In genomic region chr1:21906173-21907078, GRCh38 we compare ENCODE assay signal across 1 cellular context.
TF ChIP-seq lines count a peak whose summit lies in the region.

No MANE protein-coding gene starts in this region.

TF ChIP-seq in K562, 482 proteins besides CTCF, POLR2A, EP300 and RAD21 (continued from another document and continues in another):
- TF ChIP-seq IRF9 (tag; IDR thresholded peaks at IDR 0.05) (0 out of 2 replicates have a peak, but pooled peaks have one; percentile 40), ZNF41 (CRISPR knock-in tag; conservative IDR thresholded peaks at IDR 0.05) (0 out of 2 replicates have a peak, but pooled peaks have one; percentile 46), SRSF1 (IDR thresholded peaks at IDR 0.05; ENCODE audit: low read depth, low read length) (no peak), E2F4 (CRISPR knock-in tag; IDR thresholded peaks at IDR 0.05; ENCODE audit: low read depth) (no peak), ZNF431 (CRISPR knock-in tag; IDR thresholded peaks at IDR 0.05) (no peak), SMARCA5 (IDR thresholded peaks at IDR 0.05) (no peak), ZKSCAN3 (CRISPR knock-in tag; IDR thresholded peaks at IDR 0.05) (no peak), DNMT1 (IDR thresholded peaks at IDR 0.05) (no peak), NFE2 (IDR thresholded peaks at IDR 0.05; ENCODE audit: low read depth) (0 out of 2 replicates have a peak, but pooled peaks have one; percentile 39), GATAD2B (IDR thresholded peaks at IDR 0.05; ENCODE audit: borderline replicate concordance) (peak; percentile 81), ZNF318 (IDR thresholded peaks at IDR 0.05; ENCODE audit: borderline replicate concordance in 1 of 2, low read depth in 1 of 2) (no peak), ZBTB12 (CRISPR knock-in tag; IDR thresholded peaks at IDR 0.05) (no peak; the same call in 1 of the 2 replicates), POLR2AphosphoS2 (IDR thresholded peaks at IDR 0.05; ENCODE audit: low read length) (no peak), ZNF699 (CRISPR knock-in tag; IDR thresholded peaks at IDR 0.05; ENCODE audit: insufficient replicate concordance) (no peak), THRAP3 (IDR thresholded peaks at IDR 0.05; ENCODE audit: borderline replicate concordance) (no peak), ZNF165 (CRISPR knock-in tag; IDR thresholded peaks at IDR 0.05; ENCODE audit: borderline replicate concordance) (no peak), AFF4 (CRISPR knock-in tag; IDR thresholded peaks at IDR 0.05) (no peak), TRIM25 (IDR thresholded peaks at IDR 0.05; ENCODE audit: borderline replicate concordance) (0 out of 2 replicates have a peak, but pooled peaks have one; percentile 64), NFIX (CRISPR knock-in tag; IDR thresholded peaks at IDR 0.05; ENCODE audit: low read depth) (no peak), ZNF277 (CRISPR knock-in tag; IDR thresholded peaks at IDR 0.05; ENCODE audit: borderline replicate concordance) (no peak), BDP1 (IDR thresholded peaks at IDR 0.05; ENCODE audit: insufficient read depth, insufficient read length) (no peak), SP2 (IDR thresholded peaks at IDR 0.05; ENCODE audit: extremely low read depth, low read depth, low read length, poor library complexity, severe bottlenecking) (no peak)
- TF ChIP-seq, protein P1, sequence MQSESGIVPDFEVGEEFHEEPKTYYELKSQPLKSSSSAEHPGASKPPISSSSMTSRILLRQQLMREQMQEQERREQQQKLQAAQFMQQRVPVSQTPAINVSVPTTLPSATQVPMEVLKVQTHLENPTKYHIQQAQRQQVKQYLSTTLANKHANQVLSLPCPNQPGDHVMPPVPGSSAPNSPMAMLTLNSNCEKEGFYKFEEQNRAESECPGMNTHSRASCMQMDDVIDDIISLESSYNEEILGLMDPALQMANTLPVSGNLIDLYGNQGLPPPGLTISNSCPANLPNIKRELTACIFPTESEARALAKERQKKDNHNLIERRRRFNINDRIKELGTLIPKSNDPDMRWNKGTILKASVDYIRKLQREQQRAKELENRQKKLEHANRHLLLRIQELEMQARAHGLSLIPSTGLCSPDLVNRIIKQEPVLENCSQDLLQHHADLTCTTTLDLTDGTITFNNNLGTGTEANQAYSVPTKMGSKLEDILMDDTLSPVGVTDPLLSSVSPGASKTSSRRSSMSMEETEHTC (IDR thresholded peaks at IDR 0.05): peak; percentile 66; the same call in 1 of the 2 replicates
- TF ChIP-seq, protein P2, sequence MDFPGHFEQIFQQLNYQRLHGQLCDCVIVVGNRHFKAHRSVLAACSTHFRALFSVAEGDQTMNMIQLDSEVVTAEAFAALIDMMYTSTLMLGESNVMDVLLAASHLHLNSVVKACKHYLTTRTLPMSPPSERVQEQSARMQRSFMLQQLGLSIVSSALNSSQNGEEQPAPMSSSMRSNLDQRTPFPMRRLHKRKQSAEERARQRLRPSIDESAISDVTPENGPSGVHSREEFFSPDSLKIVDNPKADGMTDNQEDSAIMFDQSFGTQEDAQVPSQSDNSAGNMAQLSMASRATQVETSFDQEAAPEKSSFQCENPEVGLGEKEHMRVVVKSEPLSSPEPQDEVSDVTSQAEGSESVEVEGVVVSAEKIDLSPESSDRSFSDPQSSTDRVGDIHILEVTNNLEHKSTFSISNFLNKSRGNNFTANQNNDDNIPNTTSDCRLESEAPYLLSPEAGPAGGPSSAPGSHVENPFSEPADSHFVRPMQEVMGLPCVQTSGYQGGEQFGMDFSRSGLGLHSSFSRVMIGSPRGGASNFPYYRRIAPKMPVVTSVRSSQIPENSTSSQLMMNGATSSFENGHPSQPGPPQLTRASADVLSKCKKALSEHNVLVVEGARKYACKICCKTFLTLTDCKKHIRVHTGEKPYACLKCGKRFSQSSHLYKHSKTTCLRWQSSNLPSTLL (IDR thresholded peaks at IDR 0.05): no peak
- TF ChIP-seq, protein P3, sequence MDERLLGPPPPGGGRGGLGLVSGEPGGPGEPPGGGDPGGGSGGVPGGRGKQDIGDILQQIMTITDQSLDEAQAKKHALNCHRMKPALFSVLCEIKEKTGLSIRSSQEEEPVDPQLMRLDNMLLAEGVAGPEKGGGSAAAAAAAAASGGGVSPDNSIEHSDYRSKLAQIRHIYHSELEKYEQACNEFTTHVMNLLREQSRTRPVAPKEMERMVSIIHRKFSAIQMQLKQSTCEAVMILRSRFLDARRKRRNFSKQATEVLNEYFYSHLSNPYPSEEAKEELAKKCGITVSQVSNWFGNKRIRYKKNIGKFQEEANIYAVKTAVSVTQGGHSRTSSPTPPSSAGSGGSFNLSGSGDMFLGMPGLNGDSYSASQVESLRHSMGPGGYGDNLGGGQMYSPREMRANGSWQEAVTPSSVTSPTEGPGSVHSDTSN (CRISPR knock-in tag; IDR thresholded peaks at IDR 0.05; ENCODE audit: low read depth): peak; percentile 96
- TF ChIP-seq, protein P3 (tag; conservative IDR thresholded peaks at IDR 0.05; ENCODE audit: low read depth): peak; percentile 98
